27 cellular contexts compared by ENCODE assay signal in the genomic region with DNA sequence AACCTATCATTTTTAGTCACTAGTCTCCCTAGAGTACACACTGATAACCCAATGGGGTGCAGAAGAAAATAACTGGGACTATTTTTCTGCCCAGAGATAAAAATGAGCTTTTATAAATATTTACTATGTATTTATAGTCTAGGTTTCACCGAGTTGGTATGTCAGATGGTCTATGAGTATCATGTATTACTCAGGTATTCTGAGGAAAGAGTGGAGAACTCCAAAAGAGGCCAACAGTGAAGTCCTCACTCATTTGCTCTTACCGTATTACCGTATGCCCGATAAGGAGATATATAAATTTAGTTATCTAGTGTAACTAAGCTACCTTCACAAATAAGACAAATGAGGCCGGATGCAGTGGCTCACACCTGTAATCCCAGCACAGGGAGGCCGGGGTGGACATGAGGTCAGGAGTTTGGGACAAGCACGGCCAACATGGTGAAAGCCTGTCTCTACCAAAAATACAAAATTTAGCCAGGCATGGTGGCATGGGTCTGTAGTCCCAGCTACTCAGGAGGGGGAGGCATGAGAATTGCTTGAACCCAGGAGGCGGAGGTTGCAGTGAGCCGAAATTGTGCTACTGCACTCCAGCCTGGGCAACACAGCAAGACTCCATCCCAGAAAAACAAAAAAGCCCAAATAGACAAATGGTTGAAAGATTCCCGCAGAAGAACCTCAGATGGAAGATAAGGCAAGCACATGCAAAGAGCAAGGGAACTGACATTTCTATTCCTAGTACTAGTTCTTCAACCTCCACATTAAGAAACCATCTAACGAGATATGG. TPM values are rescaled to one million over a fixed set of nuclear protein-coding genes. Genes with fewer than 3 reads are reported as not detected.
DNase-seq lines count a peak whose midpoint lies in the region; ATAC-seq and TF ChIP-seq lines count a peak whose summit lies in the region.
"Had no signal": no experiment of that assay in that cellular context is flagged by ENCODE, and none has a peak within 500 bp of the region (broad histone marks: within the 10 kb centered on the region; RNA-seq: fewer than 3 reads in every experiment).

No MANE protein-coding gene starts in this region.

- H3K4me3 ChIP-seq in GM23338, result no peak overlapping the region
- H3K4me3 ChIP-seq in gastrocnemius medialis, result no peak overlapping the region
- H3K4me3 ChIP-seq: A549 had no signal

- peaks cover 70% of the 10 kb centered on the region for H3K4me1 Mint-ChIP-seq in activated naive CD4-positive, alpha-beta T cell treated with anti-CD3 and anti-CD28 coated beads, Interleukin-2, amount 50 U/mL, for 24 hours
- peaks cover 53% of the 10 kb centered on the region for H3K4me1 Mint-ChIP-seq in activated naive CD4-positive, alpha-beta T cell treated with anti-CD3 and anti-CD28 coated beads for 36 hours (ENCODE audit: low read depth)
- peaks cover 9% of the 10 kb centered on the region; the same call in 2 of the 3 replicates for H3K4me1 Mint-ChIP-seq in GM23338
- peaks cover 50% of the 10 kb centered on the region for H3K4me1 Mint-ChIP-seq in central memory CD8-positive, alpha-beta T cell
- H3K4me1 Mint-ChIP-seq: H9 had no signal

- H3F3A ChIP-seq in GM23338 (replicated peaks; ENCODE audit: low read depth), result no peaks in the 10 kb centered on the region

- no peaks in the 10 kb centered on the region for H3K9me3 ChIP-seq in gastrocnemius medialis
- H3K9me3 ChIP-seq: A549, Caco-2 had no signal

- no peaks in the 10 kb centered on the region for H3K27me3 Mint-ChIP-seq in activated naive CD4-positive, alpha-beta T cell treated with anti-CD3 and anti-CD28 coated beads, Interleukin-2, amount 50 U/mL, for 24 hours
- no peaks in the 10 kb centered on the region for H3K27me3 Mint-ChIP-seq in activated naive CD4-positive, alpha-beta T cell treated with anti-CD3 and anti-CD28 coated beads for 36 hours (ENCODE audit: low read depth)
- no peaks in the 10 kb centered on the region for H3K27me3 Mint-ChIP-seq in GM23338 (ENCODE audit: insufficient read depth, low read depth, poor library complexity)
- no peaks in the 10 kb centered on the region for H3K27me3 Mint-ChIP-seq in central memory CD8-positive, alpha-beta T cell
- H3K27me3 Mint-ChIP-seq: B cell had no signal

- peaks cover 51% of the 10 kb centered on the region for H4K20me1 ChIP-seq in GM23338 (replicated peaks; ENCODE audit: insufficient read depth)

- peaks cover 8% of the 10 kb centered on the region for H3K36me3 Mint-ChIP-seq in activated naive CD4-positive, alpha-beta T cell treated with anti-CD3 and anti-CD28 coated beads, Interleukin-2, amount 50 U/mL, for 24 hours
- peaks cover 39% of the 10 kb centered on the region for H3K36me3 Mint-ChIP-seq in activated naive CD4-positive, alpha-beta T cell treated with anti-CD3 and anti-CD28 coated beads for 36 hours (ENCODE audit: low read depth)
- H3K36me3 Mint-ChIP-seq in GM23338 (ENCODE audit: low read depth), result peaks cover 81% of the 10 kb centered on the region
- peaks cover 66% of the 10 kb centered on the region for H3K36me3 Mint-ChIP-seq in central memory CD8-positive, alpha-beta T cell (ENCODE audit: insufficient read depth)

- no peak for TF ChIP-seq POLR2A in gastrocnemius medialis (IDR thresholded peaks at IDR 0.05)

- no peak overlapping the region for H3K27ac Mint-ChIP-seq in activated naive CD4-positive, alpha-beta T cell treated with anti-CD3 and anti-CD28 coated beads, Interleukin-2, amount 50 U/mL, for 24 hours
- no peak overlapping the region for H3K27ac Mint-ChIP-seq in activated naive CD4-positive, alpha-beta T cell treated with anti-CD3 and anti-CD28 coated beads for 36 hours
- H3K27ac Mint-ChIP-seq in GM23338, result peak overlapping the region; percentile 54; the same call in 1 of the 2 replicates
- peak overlapping the region; percentile 30 for H3K27ac Mint-ChIP-seq in central memory CD8-positive, alpha-beta T cell (ENCODE audit: low read depth)

- intact Hi-C loops in activated naive CD4-positive, alpha-beta T cell treated with anti-CD3 and anti-CD28 coated beads for 36 hours (cut with micrococcal nuclease), result no loop called here
- intact Hi-C loops in gastrocnemius medialis (cut with DNase I; ENCODE audit: low total_unique reads), result no loop called here

- H3K9me3 Mint-ChIP-seq in activated naive CD4-positive, alpha-beta T cell treated with anti-CD3 and anti-CD28 coated beads, Interleukin-2, amount 50 U/mL, for 24 hours, result no peaks in the 10 kb centered on the region
- H3K9me3 Mint-ChIP-seq in activated naive CD4-positive, alpha-beta T cell treated with anti-CD3 and anti-CD28 coated beads for 36 hours, result no peaks in the 10 kb centered on the region
- no peaks in the 10 kb centered on the region for H3K9me3 Mint-ChIP-seq in GM23338
- no peaks in the 10 kb centered on the region for H3K9me3 Mint-ChIP-seq in central memory CD8-positive, alpha-beta T cell
- H3K9me3 Mint-ChIP-seq: CD14-positive monocyte, H9 had no signal

- H3K4me1 ChIP-seq in GM23338 (ENCODE audit: insufficient read depth) (peaks cover 3% of the 10 kb centered on the region), gastrocnemius medialis (peaks cover 80 to 82% of the 10 kb centered on the region in 2 donors)
- H3K4me1 ChIP-seq: Caco-2 had no signal

- no peak for DNase-seq in activated naive CD4-positive, alpha-beta T cell treated with anti-CD3 and anti-CD28 coated beads for 36 hours
- no peak for DNase-seq in GM23338 (ENCODE audit: low spot score)
- DNase-seq in central memory CD8-positive, alpha-beta T cell (ENCODE audit: low spot score in 2 of 2), result no peak
- DNase-seq in gastrocnemius medialis, result no peak
- no peak for DNase-seq in middle frontal gyrus (ENCODE audit: extremely low spot score, low spot score)
- DNase-seq: Caco-2; DMS 273 treated with DMSO at 0.1 percent for 48 hours; DMS79 treated with DMSO at 0.1 percent for 48 hours; H9; KG1; NCI-H1092 treated with DMSO at 0.1 percent for 48 hours; NCI-H146; NCI-H2029; NCI-H2227 treated with DMSO at 0.1 percent for 48 hours; NCI-H510A; NCI-H748 treated with DMSO at 0.1 percent for 48 hours; NK-92 treated with Interleukin-12 subunit alpha and Interleukin-12 subunit beta, amount 100 ng/mL, for 24 hours; SHP77 treated with DMSO at 0.1 percent for 48 hours had no signal

- TF ChIP-seq CTCF in GM23338 (conservative IDR thresholded peaks at IDR 0.05; ENCODE audit: low read depth in 2 of 2) (no peak), gastrocnemius medialis (IDR thresholded peaks at IDR 0.05 in 4 of 5, conservative IDR thresholded peaks at IDR 0.05 in 1 of 5) (no peak)

- H3K4me3 Mint-ChIP-seq in activated naive CD4-positive, alpha-beta T cell treated with anti-CD3 and anti-CD28 coated beads, Interleukin-2, amount 50 U/mL, for 24 hours, result peak overlapping the region; percentile 30
- H3K4me3 Mint-ChIP-seq in activated naive CD4-positive, alpha-beta T cell treated with anti-CD3 and anti-CD28 coated beads for 36 hours, result no peak overlapping the region
- H3K4me3 Mint-ChIP-seq in GM23338, result no peak overlapping the region
- H3K4me3 Mint-ChIP-seq in central memory CD8-positive, alpha-beta T cell, result no peak overlapping the region
- H3K4me3 Mint-ChIP-seq: B cell, CD14-positive monocyte, H9 had no signal

- no peaks in the 10 kb centered on the region for H3K9me2 ChIP-seq in GM23338 (ENCODE audit: insufficient read depth)

- H3K27ac ChIP-seq in GM23338 (ENCODE audit: low read depth) (no peak overlapping the region), gastrocnemius medialis (peak overlapping the region; percentile 97 to 100 (median 98))
- H3K27ac ChIP-seq: A549, HL-60, RWPE1 had no signal

- in situ Hi-C loops in gastrocnemius medialis (cut with MboI; ENCODE audit: low sequenced_read_pairs in 4 of 4), result loop anchor here in 2 of 4 donors (10.0 kb wide), 2 partner anchors 47 to 67 kb away; partner anchors contain the start of genes AMPD1 (in 1 of the 2) and DENND2C (in 1 of the 2)

- H3K36me3 ChIP-seq in GM23338 (ENCODE audit: insufficient read depth), result peaks cover 20% of the 10 kb centered on the region
- H3K36me3 ChIP-seq in gastrocnemius medialis, result peaks cover 0 to 22% of the 10 kb centered on the region in 2 donors

- no peaks in the 10 kb centered on the region for H3K27me3 ChIP-seq in GM23338 (ENCODE audit: insufficient read depth)
- H3K27me3 ChIP-seq in gastrocnemius medialis, result no peaks in the 10 kb centered on the region

- CTCF ChIA-PET in activated naive CD4-positive, alpha-beta T cell treated with anti-CD3 and anti-CD28 coated beads for 36 hours (lab: Charles Lee), result no interaction called here

- no peak overlapping the region for H3K4me2 ChIP-seq in GM23338
- H3K4me2 ChIP-seq: A549 had no signal

- ATAC-seq in GM23338 (no peak), gastrocnemius medialis (peak; percentile 43 to 72), GM19397 (IDR thresholded peaks at IDR 0.05; ENCODE audit: unreplicated experiment) (no peak), GM18502 (IDR thresholded peaks at IDR 0.05; ENCODE audit: poor library complexity, unreplicated experiment) (no peak)
- ATAC-seq in central memory CD8-positive, alpha-beta T cell (replicated peaks; ENCODE audit: extremely low read depth, poor library complexity, severe bottlenecking), result no peak
- ATAC-seq: A549 had no signal

- peaks cover 100% of the 10 kb centered on the region for H3K79me2 ChIP-seq in GM23338 (replicated peaks; ENCODE audit: insufficient read depth)

- no peak overlapping the region for H2AFZ ChIP-seq in GM23338

TF ChIP-seq in GM23338, 12 proteins besides CTCF, POLR2A, EP300 and RAD21 (continues in another document):
- no peak for TF ChIP-seq ZNF114 (CRISPR knock-in tag; IDR thresholded peaks at IDR 0.05)

RNA-seq across cellular contexts. Expression of gene CSDE1, which starts 15.6 kb away (rescaled TPM):
- total RNA-seq in activated naive CD4-positive, alpha-beta T cell treated with anti-CD3 and anti-CD28 coated beads for 36 hours, result 100 to 1,000 TPM; 533 to 579 TPM
- total RNA-seq in GM23338 (2014; rRNA removed; shearing (Covaris generic)), result 1,054 and 1,579 TPM in 2 replicates
- polyA plus RNA-seq in GM23338 (2016; fragmentation: Nextera tagmentation; extraction: Ambion mirVana), result 210 and 214 TPM in 2 replicates
- 1,000 to 10,000 TPM; 2,331 to 4,024 (median 3,697) TPM for total RNA-seq in gastrocnemius medialis

RNA-seq across cellular contexts. Expression of gene NRAS, which starts 25.6 kb away (rescaled TPM):
- total RNA-seq in activated naive CD4-positive, alpha-beta T cell treated with anti-CD3 and anti-CD28 coated beads for 36 hours, result 10 to 100 TPM; 42.1 to 43.9 TPM
- 83.2 and 84.7 TPM in 2 replicates for total RNA-seq in GM23338 (2014; rRNA removed; shearing (Covaris generic))
- 18.4 and 22.3 TPM in 2 replicates for polyA plus RNA-seq in GM23338 (2016; fragmentation: Nextera tagmentation; extraction: Ambion mirVana)
- total RNA-seq in gastrocnemius medialis, result 10 to 100 TPM in 1 of 4 donors, 1 to 10 TPM in 3; 3.9 to 10.8 (median 6.6) TPM

RNA-seq across cellular contexts. Expression of gene SIKE1, which starts 38.3 kb away (rescaled TPM):
- 10 to 100 TPM; 60.2 to 60.6 TPM for total RNA-seq in activated naive CD4-positive, alpha-beta T cell treated with anti-CD3 and anti-CD28 coated beads for 36 hours
- total RNA-seq in GM23338 (2014; rRNA removed; shearing (Covaris generic)), result 74.0 and 90.4 TPM in 2 replicates
- polyA plus RNA-seq in GM23338 (2016; fragmentation: Nextera tagmentation; extraction: Ambion mirVana), result 79.6 and 96.3 TPM in 2 replicates
- total RNA-seq in gastrocnemius medialis, result 10 to 100 TPM; 25.7 to 37.8 (median 36.3) TPM

RNA-seq across cellular contexts. Expression of gene AMPD1, which starts 46.8 kb away (rescaled TPM):
- total RNA-seq in activated naive CD4-positive, alpha-beta T cell treated with anti-CD3 and anti-CD28 coated beads for 36 hours, result not detected
- total RNA-seq in GM23338 (2014; rRNA removed; shearing (Covaris generic)), result not detected in 2 replicates
- polyA plus RNA-seq in GM23338 (2016; fragmentation: Nextera tagmentation; extraction: Ambion mirVana), result 0.27 TPM in 1 of 2 replicates, not detected in the other
- total RNA-seq in gastrocnemius medialis, result 10 to 100 TPM; 43.5 to 93.4 (median 68.1) TPM
- total RNA-seq: B cell, Caco-2, H9, HT-29 had no signal
- polyA plus RNA-seq: A549, CD14-positive monocyte had no signal

Comparison
In these comparisons a context has a peak if more than half of its experiments do, and no peak if none do; other contexts are left out.
1. H3K27ac Mint-ChIP-seq: peak in GM23338 (single experiment) and central memory CD8-positive, alpha-beta T cell (single experiment); none in activated naive CD4-positive, alpha-beta T cell treated with anti-CD3 and anti-CD28 coated beads, Interleukin-2, amount 50 U/mL, for 24 hours (single experiment) and activated naive CD4-positive, alpha-beta T cell treated with anti-CD3 and anti-CD28 coated beads for 36 hours (single experiment).
2. ATAC-seq: peak in gastrocnemius medialis (2 of 2); none in GM23338 (single experiment), central memory CD8-positive, alpha-beta T cell (single experiment), GM19397 (single experiment) and GM18502 (single experiment).